9 cellular contexts compared by ENCODE assay signal in genomic region chr12:77724367-77724957, GRCh38.
A peak's percentile ranks its signal among the peaks of the same experiment; 100 is the strongest.
DNase-seq lines count a peak whose midpoint lies in the region; ATAC-seq and TF ChIP-seq lines count a peak whose summit lies in the region.
"Had no signal": no experiment of that assay in that cellular context is flagged by ENCODE, and none has a peak within 500 bp of the region (broad histone marks: within the 10 kb centered on the region; RNA-seq: fewer than 3 reads in every experiment).

No MANE protein-coding gene starts in this region.

- peak; percentile 37 for TF ChIP-seq CTCF in DND-41 (IDR thresholded peaks at IDR 0.05; ENCODE audit: borderline replicate concordance, extremely low read depth, low read length, poor library complexity, severe bottlenecking)
- peak in 6 of 7 experiments; percentile 51 to 88 (median 80) for TF ChIP-seq CTCF in body of pancreas (IDR thresholded peaks at IDR 0.05)

- no peak overlapping the region for H3K27ac ChIP-seq in DND-41 (ENCODE audit: low read length)
- H3K27ac ChIP-seq in body of pancreas, result no peak overlapping the region

- no peaks in the 10 kb centered on the region for H3K27me3 Mint-ChIP-seq in activated T-helper 2 cell treated with anti-CD3 and anti-CD28 coated beads, Interferon-gamma antibody, Interleukin-2, Interleukin-4, amounts not matched to agents 10 μg/mL and 5 μg/mL and 100 μg/mL, durations not matched to agents 14 hours and 24 hours and 36 hours (ENCODE audit: low read depth)

- DNase-seq in DND-41, result no peak
- peak; percentile 27 for DNase-seq in NCI-H2196 (lab: John Stamatoyannopoulos, UW; ENCODE audit: unreplicated experiment)
- peak in 2 of 4 donors; percentile 19 to 33 for DNase-seq in body of pancreas
- peak; percentile 60 for DNase-seq in left kidney (ENCODE audit: low read depth, low spot score)
- DNase-seq in activated naive CD4-positive, alpha-beta T cell (lab: John Stamatoyannopoulos, UW), result no peak
- no peak for DNase-seq in activated T-helper 2 cell treated with anti-CD3 and anti-CD28 coated beads, Interferon-gamma antibody, Interleukin-2, Interleukin-4, amounts not matched to agents 10 μg/mL and 5 μg/mL and 100 μg/mL, durations not matched to agents 14 hours and 24 hours and 36 hours (ENCODE audit: low spot score)

- H3K27me3 ChIP-seq in DND-41 (ENCODE audit: insufficient read depth, low read length, poor library complexity), result no peaks in the 10 kb centered on the region
- no peaks in the 10 kb centered on the region for H3K27me3 ChIP-seq in body of pancreas

- no peak overlapping the region for H3K4me2 ChIP-seq in DND-41 (ENCODE audit: insufficient read depth, low read length)

- no peaks in the 10 kb centered on the region for H4K20me1 ChIP-seq in DND-41 (ENCODE audit: insufficient read depth, low read length)

- ATAC-seq in DND-41 (ENCODE audit: insufficient read depth, low read depth) (no peak), HG02642 (IDR thresholded peaks at IDR 0.05; ENCODE audit: poor library complexity, unreplicated experiment) (peak; percentile 60), body of pancreas (peak; percentile 79), GM21737 (IDR thresholded peaks at IDR 0.05; ENCODE audit: unreplicated experiment) (no peak)
- ATAC-seq: K562 had no signal

- no peaks in the 10 kb centered on the region for H3K36me3 Mint-ChIP-seq in activated T-helper 2 cell treated with anti-CD3 and anti-CD28 coated beads, Interferon-gamma antibody, Interleukin-2, Interleukin-4, amounts not matched to agents 10 μg/mL and 5 μg/mL and 100 μg/mL, durations not matched to agents 14 hours and 24 hours and 36 hours (ENCODE audit: low read depth)

- H3K4me1 ChIP-seq in DND-41 (ENCODE audit: insufficient read depth, low read length) (no peaks in the 10 kb centered on the region), body of pancreas (no peaks in the 10 kb centered on the region)

- no peaks in the 10 kb centered on the region for H3K4me1 Mint-ChIP-seq in activated T-helper 2 cell treated with anti-CD3 and anti-CD28 coated beads, Interferon-gamma antibody, Interleukin-2, Interleukin-4, amounts not matched to agents 10 μg/mL and 5 μg/mL and 100 μg/mL, durations not matched to agents 14 hours and 24 hours and 36 hours (ENCODE audit: low read depth)

- H3K36me3 ChIP-seq in DND-41 (ENCODE audit: insufficient read depth, low read length), result no peaks in the 10 kb centered on the region
- no peaks in the 10 kb centered on the region for H3K36me3 ChIP-seq in body of pancreas (replicated peaks in 1 of 2; ENCODE audit: insufficient read depth in 1 of 2, low read depth in 2 of 2)

- H3K9me3 ChIP-seq in DND-41 (ENCODE audit: insufficient read depth, low read length, severe bottlenecking) (no peaks in the 10 kb centered on the region), body of pancreas (no peaks in the 10 kb centered on the region)

- no peak overlapping the region for H3K9ac ChIP-seq in DND-41 (ENCODE audit: low read depth, low read length)

- no peak overlapping the region for H3K27ac Mint-ChIP-seq in activated T-helper 2 cell treated with anti-CD3 and anti-CD28 coated beads, Interferon-gamma antibody, Interleukin-2, Interleukin-4, amounts not matched to agents 10 μg/mL and 5 μg/mL and 100 μg/mL, durations not matched to agents 14 hours and 24 hours and 36 hours

- TF ChIP-seq POLR2A in body of pancreas (IDR thresholded peaks at IDR 0.05), result no peak

- intact Hi-C loops in body of pancreas (cut with DNase I), result loop anchor here (10.0 kb wide), 1 partner anchor 200 kb away; no protein-coding TSS in a partner anchor
- intact Hi-C loops in activated T-helper 2 cell treated with anti-CD3 and anti-CD28 coated beads, Interferon-gamma antibody, Interleukin-2, Interleukin-4, amounts not matched to agents 10 μg/mL and 5 μg/mL and 100 μg/mL, durations not matched to agents 14 hours and 24 hours and 36 hours (cut with micrococcal nuclease), result no loop called here

- peaks cover 9% of the 10 kb centered on the region for H3K9me3 Mint-ChIP-seq in activated T-helper 2 cell treated with anti-CD3 and anti-CD28 coated beads, Interferon-gamma antibody, Interleukin-2, Interleukin-4, amounts not matched to agents 10 μg/mL and 5 μg/mL and 100 μg/mL, durations not matched to agents 14 hours and 24 hours and 36 hours

- H3K4me3 ChIP-seq in DND-41 (ENCODE audit: low read depth in 1 of 2, low read length in 2 of 2) (no peak overlapping the region), body of pancreas (no peak overlapping the region)
- H3K4me3 ChIP-seq: K562 had no signal

- 21 to 26% methylated on average over 1 of the region's 1 CpG for WGBS in body of pancreas, 2 donors

- no peak overlapping the region for H2AFZ ChIP-seq in DND-41 (ENCODE audit: low read depth, low read length)

- no peaks in the 10 kb centered on the region for H3K79me2 ChIP-seq in DND-41 (ENCODE audit: insufficient read depth, low read length)

- no peak overlapping the region for H3K4me3 Mint-ChIP-seq in activated T-helper 2 cell treated with anti-CD3 and anti-CD28 coated beads, Interferon-gamma antibody, Interleukin-2, Interleukin-4, amounts not matched to agents 10 μg/mL and 5 μg/mL and 100 μg/mL, durations not matched to agents 14 hours and 24 hours and 36 hours (ENCODE audit: low read depth)

Comparison
In these comparisons a context has a peak if more than half of its experiments do, and no peak if none do; other contexts are left out.
1. ATAC-seq: peak in HG02642 (single experiment) and body of pancreas (single experiment); none in DND-41 (single experiment) and GM21737 (single experiment).
2. DNase-seq: peak in NCI-H2196 (single experiment) and left kidney (single experiment); none in DND-41 (single experiment), activated naive CD4-positive, alpha-beta T cell (0 of 4) and activated T-helper 2 cell treated with anti-CD3 and anti-CD28 coated beads, Interferon-gamma antibody, Interleukin-2, Interleukin-4, amounts not matched to agents 10 μg/mL and 5 μg/mL and 100 μg/mL, durations not matched to agents 14 hours and 24 hours and 36 hours (single experiment).